15 cellular contexts compared by ENCODE assay signal in the genomic region with DNA sequence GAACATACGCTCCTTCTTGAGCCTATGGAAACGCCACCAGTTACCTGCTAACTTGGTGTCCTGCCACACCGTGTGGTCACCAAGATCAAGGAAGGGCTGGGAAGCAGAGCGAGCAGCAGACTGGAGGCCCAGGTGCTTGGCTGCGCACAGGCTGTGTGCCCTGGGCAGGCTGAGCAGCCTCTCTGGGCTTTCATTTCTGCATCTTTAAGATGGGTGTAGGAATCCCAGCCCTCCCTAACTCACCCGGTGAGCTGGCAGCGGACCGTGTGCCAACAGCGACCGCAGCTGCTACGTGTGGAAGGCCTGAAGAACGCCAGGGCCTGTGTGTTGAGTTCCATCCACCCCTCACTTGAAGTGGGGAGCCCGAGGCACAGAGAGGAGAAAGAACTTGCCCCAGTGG.
DNase-seq lines count a peak whose midpoint lies in the region; ATAC-seq, FAIRE-seq and TF ChIP-seq lines count a peak whose summit lies in the region.
"Had no signal": no experiment of that assay in that cellular context is flagged by ENCODE, and none has a peak within 500 bp of the region (broad histone marks: within the 10 kb centered on the region; RNA-seq: fewer than 3 reads in every experiment).

No MANE protein-coding gene starts in this region.

- peaks cover 50% of the 10 kb centered on the region for H3K27me3 Mint-ChIP-seq in astrocyte (ENCODE audit: low read depth, unreplicated experiment)
- H3K27me3 Mint-ChIP-seq: B cell had no signal

- H3K79me2 ChIP-seq in astrocyte (ENCODE audit: insufficient read depth, low read length) = no peaks in the 10 kb centered on the region

- H2AFZ ChIP-seq in astrocyte (ENCODE audit: low read depth, low read length) = no peak overlapping the region

- peaks cover 49 to 95% (median 88%) of the 10 kb centered on the region in 10 experiments for H3K4me1 ChIP-seq in BLaER1 treated with 17β-estradiol and CSF1 and Interleukin-3, amounts not matched to agents 10 nM and 100 nM
- no peaks in the 10 kb centered on the region for H3K4me1 ChIP-seq in astrocyte (ENCODE audit: insufficient read depth, low read length)
- H3K4me1 ChIP-seq in spleen = peaks cover 16 to 65% (median 36%) of the 10 kb centered on the region in 6 donors
- H3K4me1 ChIP-seq: HAP-1 had no signal

- H3K9me3 Mint-ChIP-seq in astrocyte (ENCODE audit: unreplicated experiment) = peaks cover 12% of the 10 kb centered on the region
- H3K9me3 Mint-ChIP-seq: CD8-positive, alpha-beta memory T cell had no signal

- peaks cover 0 to 11% (median 7%) of the 10 kb centered on the region in 11 experiments; a peak in 17 of 22 replicates for H3K9me3 ChIP-seq in BLaER1 treated with 17β-estradiol and CSF1 and Interleukin-3, amounts not matched to agents 10 nM and 100 nM (replicated peaks in 1 of 11)
- H3K9me3 ChIP-seq in astrocyte (ENCODE audit: insufficient read depth, low read depth, low read length) = no peaks in the 10 kb centered on the region
- no peaks in the 10 kb centered on the region for H3K9me3 ChIP-seq in spleen
- H3K9me3 ChIP-seq: HAP-1 had no signal

- H3K4me1 Mint-ChIP-seq in astrocyte (ENCODE audit: low read depth, unreplicated experiment) = peaks cover 10% of the 10 kb centered on the region
- H3K4me1 Mint-ChIP-seq: CD8-positive, alpha-beta memory T cell had no signal

- H3K27ac ChIP-seq in BLaER1 treated with 17β-estradiol and CSF1 and Interleukin-3, amounts not matched to agents 10 nM and 100 nM = peak overlapping the region; percentile 47 to 99 (median 96); a peak in 21 of 22 replicates
- H3K27ac ChIP-seq in astrocyte (ENCODE audit: low read depth, low read length) (no peak overlapping the region), spleen (peak overlapping the region in 7 of 8 donors; percentile 46 to 77 (median 66))

- 81 to 92% (median 91%) methylated on average over 9 to 13 of the region's 13 CpGs for WGBS in spleen, 5 donors

- intact Hi-C loops in Right ventricle myocardium inferior (cut with DNase I) = no loop called here
- intact Hi-C loops in left cardiac atrium (cut with DNase I) = no loop called here
- intact Hi-C loops in spleen (cut with DNase I; ENCODE audit: low total_unique reads) = no loop called here

- H4K20me1 ChIP-seq in BLaER1 treated with 17β-estradiol and CSF1 and Interleukin-3, amounts not matched to agents 10 nM and 100 nM = no peaks in the 10 kb centered on the region
- no peaks in the 10 kb centered on the region for H4K20me1 ChIP-seq in astrocyte (ENCODE audit: insufficient read depth, low read length)

- peak overlapping the region in 2 of 10 experiments; percentile 9 to 48; a peak in 2 of 20 replicates for H3K4me3 ChIP-seq in BLaER1 treated with 17β-estradiol and CSF1 and Interleukin-3, amounts not matched to agents 10 nM and 100 nM
- H3K4me3 ChIP-seq in astrocyte (ENCODE audit: insufficient read depth, low read depth, low read length) = no peak overlapping the region
- no peak overlapping the region for H3K4me3 ChIP-seq in spleen
- H3K4me3 ChIP-seq: HAP-1 had no signal

- FAIRE-seq in astrocyte (lab: Jason Lieb, UNC) = no peak
- FAIRE-seq: GM19239, H1 had no signal

- ATAC-seq in Right ventricle myocardium inferior (no peak), left cardiac atrium (no peak), GM21447 (IDR thresholded peaks at IDR 0.05; ENCODE audit: unreplicated experiment) (no peak)

- peak overlapping the region; percentile 53 for H3K27ac Mint-ChIP-seq in astrocyte (ENCODE audit: unreplicated experiment)
- H3K27ac Mint-ChIP-seq: B cell had no signal

- no peak overlapping the region for H3K4me3 Mint-ChIP-seq in astrocyte (ENCODE audit: unreplicated experiment)
- H3K4me3 Mint-ChIP-seq: B cell; CD8-positive, alpha-beta memory T cell had no signal

- no peaks in the 10 kb centered on the region for H3K27me3 ChIP-seq in BLaER1 treated with 17β-estradiol and CSF1 and Interleukin-3, amounts not matched to agents 10 nM and 100 nM
- H3K27me3 ChIP-seq in astrocyte (ENCODE audit: insufficient read depth, low read length) = peaks cover 37% of the 10 kb centered on the region
- peaks cover 0 to 16% (median 0%) of the 10 kb centered on the region in 7 donors for H3K27me3 ChIP-seq in spleen (replicated peaks in 1 of 7)

- peak overlapping the region; percentile 70 to 96 (median 87) for H3K4me2 ChIP-seq in BLaER1 treated with 17β-estradiol and CSF1 and Interleukin-3, amounts not matched to agents 10 nM and 100 nM
- no peak overlapping the region for H3K4me2 ChIP-seq in astrocyte (ENCODE audit: low read length)

- DNase-seq in Right ventricle myocardium inferior (ENCODE audit: missing footprints) (peak; percentile 42), left cardiac atrium (no peak), astrocyte (ENCODE audit: low read depth) (no peak), spleen (no peak), HK-2 (ENCODE audit: unreplicated experiment) (no peak)
- no peak for DNase-seq in activated naive CD4-positive, alpha-beta T cell treated with Interleukin-2 at 50 U/mL for 16 hours
- DNase-seq: CD8-positive, alpha-beta memory T cell; DMS53; GF-D8 had no signal

- no peak for TF ChIP-seq POLR2A in spleen (IDR thresholded peaks at IDR 0.05)

- no peaks in the 10 kb centered on the region for H3K36me3 Mint-ChIP-seq in astrocyte (ENCODE audit: low read depth, unreplicated experiment)
- H3K36me3 Mint-ChIP-seq: CD8-positive, alpha-beta memory T cell had no signal

- no peaks in the 10 kb centered on the region for H3K36me3 ChIP-seq in BLaER1 treated with 17β-estradiol and CSF1 and Interleukin-3, amounts not matched to agents 10 nM and 100 nM
- H3K36me3 ChIP-seq in astrocyte (ENCODE audit: insufficient read depth, low read length) (no peaks in the 10 kb centered on the region), spleen (no peaks in the 10 kb centered on the region)
- H3K36me3 ChIP-seq: HAP-1 had no signal

- TF ChIP-seq CTCF in astrocyte (IDR thresholded peaks at IDR 0.05; ENCODE audit: insufficient read depth, low read depth, low read length) (no peak), spleen (IDR thresholded peaks at IDR 0.05 in 8 of 11, conservative IDR thresholded peaks at IDR 0.05 in 3 of 11) (no peak)

- H3K9ac ChIP-seq in BLaER1 treated with 17β-estradiol and CSF1 and Interleukin-3, amounts not matched to agents 10 nM and 100 nM = peak overlapping the region; percentile 20 to 92 (median 66); a peak in 19 of 22 replicates
- no peak overlapping the region for H3K9ac ChIP-seq in astrocyte (ENCODE audit: low read length)
